Comparison of ENCODE assay signal across 28 cellular contexts in genomic region chr1:4975856-4976255, GRCh38.
"Had no signal": no experiment of that assay in that cellular context is flagged by ENCODE, and none has a peak within 500 bp of the region (broad histone marks: within the 10 kb centered on the region; RNA-seq: fewer than 3 reads in every experiment).

No MANE protein-coding gene starts in this region.

- H3K27ac ChIP-seq: ascending aorta, breast epithelium, cardiac muscle cell, colonic mucosa, dorsolateral prefrontal cortex, esophagus muscularis mucosa, foreskin keratinocyte, gastrocnemius medialis, WERI-Rb-1 had no signal

- DNase-seq: activated B cell treated with CpG ODN at 0.5 μM for 24 hours; activated CD4-positive, alpha-beta T cell treated with anti-CD3 and anti-CD28 coated beads for 48 hours; activated CD4-positive, alpha-beta T cell treated with anti-CD3 and anti-CD28 coated beads, Interleukin-2, amount 50 U/mL, for 1 hour; activated CD4-positive, alpha-beta T cell treated with anti-CD3 and anti-CD28 coated beads, Interleukin-2, amount 50 U/mL, for 48 hours; activated CD8-positive, alpha-beta T cell treated with anti-CD3 and anti-CD28 coated beads for 36 hours; activated gamma-delta T cell; activated naive CD4-positive, alpha-beta T cell; activated naive CD4-positive, alpha-beta T cell treated with anti-CD3 and anti-CD28 coated beads, Interleukin-2, amount 10 ng/mL, durations not matched to agents 7 days and 5 days; activated naive CD8-positive, alpha-beta T cell treated with anti-CD3 and anti-CD28 coated beads, Interleukin-2, amount 10 ng/mL, durations not matched to agents 7 days and 5 days; activated T-cell treated with anti-CD3 and anti-CD28 coated beads, Interleukin-2, amount 50 U/mL, for 4 hours; central memory CD4-positive, alpha-beta T cell; cerebellar nuclear complex; colonic mucosa; dorsolateral prefrontal cortex; effector CD4-positive, alpha-beta T cell; effector memory CD8-positive, alpha-beta T cell; erythroblast; foreskin keratinocyte; gastrocnemius medialis; glutamatergic neuron; T-helper 1 cell; T-helper 17 cell; T1000; WERI-Rb-1 had no signal

- H3K4me3 ChIP-seq: ascending aorta, breast epithelium, cardiac muscle cell, colonic mucosa, dorsolateral prefrontal cortex, esophagus muscularis mucosa, gastrocnemius medialis had no signal

- H3K27me3 ChIP-seq: ascending aorta, cardiac muscle cell, colonic mucosa, foreskin keratinocyte, gastrocnemius medialis had no signal

- H3K4me1 ChIP-seq: ascending aorta, breast epithelium, colonic mucosa, esophagus muscularis mucosa, foreskin keratinocyte, gastrocnemius medialis had no signal

- H3K9me3 ChIP-seq: ascending aorta, breast epithelium, colonic mucosa, esophagus muscularis mucosa, gastrocnemius medialis had no signal

- H3K36me3 ChIP-seq: ascending aorta, breast epithelium, cardiac muscle cell, colonic mucosa, esophagus muscularis mucosa, gastrocnemius medialis, WERI-Rb-1 had no signal
